ENCODE assay signal across 8 cellular contexts in genomic region chr11:75214411-75214821, GRCh38. TPM values are rescaled to one million over a fixed set of nuclear protein-coding genes. Genes with fewer than 3 reads are reported as not detected.
DNase-seq lines count a peak whose midpoint lies in the region; ATAC-seq lines count a peak whose summit lies in the region.

No MANE protein-coding gene starts in this region.

- DNase-seq in G401 (ENCODE audit: low spot score) (peak; percentile 37), NCI-H1048 (lab: John Stamatoyannopoulos, UW) (peak; percentile 45), cerebellum (ENCODE audit: low spot score) (peak; percentile 17), memory B cell (ENCODE audit: low spot score in 2 of 2) (peak; percentile 50 to 61), GOT3 (lab: John Stamatoyannopoulos, UW) (no peak)
- peak; percentile 66 for DNase-seq in activated CD4-positive, CD25-positive, alpha-beta regulatory T cell treated with anti-CD3 and anti-CD28 coated beads, Interleukin-2, amount 50 U/mL, for 72 hours
- DNase-seq in stimulated activated CD8-positive, alpha-beta memory T cell treated with anti-CD3 and anti-CD28 coated beads, Interleukin-2, amount 100 ng/mL, for 1 hour (ENCODE audit: low read depth in 2 of 2) = peak; percentile 37 to 55

- H3K36me3 Mint-ChIP-seq in memory B cell = no peaks in the 10 kb centered on the region

- peaks cover 2% of the 10 kb centered on the region for H3K9me3 Mint-ChIP-seq in memory B cell

- H3K27ac Mint-ChIP-seq in memory B cell = no peak overlapping the region

- no peaks in the 10 kb centered on the region for H3K4me1 Mint-ChIP-seq in memory B cell

- peak; percentile 24 for ATAC-seq in memory B cell (ENCODE audit: low read depth)
- ATAC-seq in HG03039 (IDR thresholded peaks at IDR 0.05; ENCODE audit: unreplicated experiment) = no peak

- peaks cover 22% of the 10 kb centered on the region for H3K27me3 Mint-ChIP-seq in memory B cell

- in situ Hi-C loops in G401 (cut with HindIII; ENCODE audit: low sequenced_read_pairs) = no loop called here

- no peak overlapping the region for H3K4me3 Mint-ChIP-seq in memory B cell

RNA-seq across cellular contexts. Expression of gene TPBGL, which starts 26.2 kb away (rescaled TPM):
- not detected in 2 replicates for total RNA-seq in G401 (2014; rRNA removed; shearing (Covaris generic))
- total RNA-seq in cerebellum = 0.09 TPM
